Comparison of ENCODE assay signal across 17 cellular contexts in the genomic region with DNA sequence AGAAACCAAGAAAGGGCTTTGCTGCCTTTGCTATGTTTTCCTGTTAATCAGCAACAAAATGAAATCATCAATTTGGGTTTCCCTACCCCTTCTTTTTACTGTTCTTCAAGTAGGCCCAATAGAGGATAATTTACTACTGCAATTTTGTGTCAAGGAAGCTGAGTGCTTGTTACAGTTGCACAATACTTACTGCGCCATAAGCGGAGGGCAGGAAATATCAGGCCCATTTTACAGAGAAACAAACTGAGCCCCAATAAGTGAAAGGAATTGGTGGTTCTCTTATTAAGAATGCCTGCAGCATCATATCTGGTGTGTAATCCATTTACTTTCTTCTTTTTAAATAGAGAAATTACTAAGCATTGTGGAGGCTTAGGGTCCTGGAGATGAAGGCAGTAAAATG. TPM values are rescaled to one million over a fixed set of nuclear protein-coding genes. Genes with fewer than 3 reads are reported as not detected.
DNase-seq lines count a peak whose midpoint lies in the region; ATAC-seq, FAIRE-seq and TF ChIP-seq lines count a peak whose summit lies in the region.
"Had no signal": no experiment of that assay in that cellular context is flagged by ENCODE, and none has a peak within 500 bp of the region (broad histone marks: within the 10 kb centered on the region; RNA-seq: fewer than 3 reads in every experiment).

No MANE protein-coding gene starts in this region.

- no peaks in the 10 kb centered on the region for H3K36me3 Mint-ChIP-seq in activated CD4-positive, alpha-beta T cell treated with anti-CD3 and anti-CD28 coated beads, Interleukin-2, amount 10 ng/mL, durations not matched to agents 24 days and 14 days (ENCODE audit: low read depth)
- H3K36me3 Mint-ChIP-seq in CD8-positive, alpha-beta T cell, result peaks cover 3% of the 10 kb centered on the region
- H3K36me3 Mint-ChIP-seq in stimulated activated effector memory CD8-positive, alpha-beta T cell treated with anti-CD3 and anti-CD28 coated beads, Interleukin-12 subunit alpha, Interleukin-12 subunit beta, amount 100 ng/mL, for 72 hours, result no peaks in the 10 kb centered on the region

- CTCF ChIA-PET in CD8-positive, alpha-beta T cell (lab: Charles Lee), result interaction anchor here (1.0 to 25.2 kb wide), 4 partner anchors 11 to 490 kb away, joined by 3 to 347 read pairs (median 12); no protein-coding TSS in a partner anchor
- CTCF ChIA-PET in K562 (lab: Yijun Ruan, JAX; ENCODE audit: low intra/inter-chr PET ratio), result no interaction called here

- no peaks in the 10 kb centered on the region for H3K9me3 Mint-ChIP-seq in activated CD4-positive, alpha-beta T cell treated with anti-CD3 and anti-CD28 coated beads, Interleukin-2, amount 10 ng/mL, durations not matched to agents 24 days and 14 days
- no peaks in the 10 kb centered on the region for H3K9me3 Mint-ChIP-seq in CD8-positive, alpha-beta T cell
- H3K9me3 Mint-ChIP-seq in stimulated activated effector memory CD8-positive, alpha-beta T cell treated with anti-CD3 and anti-CD28 coated beads, Interleukin-12 subunit alpha, Interleukin-12 subunit beta, amount 100 ng/mL, for 72 hours, result no peaks in the 10 kb centered on the region

- no peaks in the 10 kb centered on the region for H3K79me2 ChIP-seq in K562 (ENCODE audit: control insufficient read depth, insufficient read depth, low read length)

- no peak for TF ChIP-seq POLR2A in K562 (conservative IDR thresholded peaks at IDR 0.05)

- no peak for TF ChIP-seq RAD21 in K562 (CRISPR knock-in tag; conservative IDR thresholded peaks at IDR 0.05 in 1 of 2, IDR thresholded peaks at IDR 0.05 in 1 of 2)

- no peaks in the 10 kb centered on the region for H4K20me1 ChIP-seq in K562 (replicated peaks; ENCODE audit: control insufficient read depth, insufficient read depth, low read length)

- peaks cover 51% of the 10 kb centered on the region for H3K4me1 Mint-ChIP-seq in activated CD4-positive, alpha-beta T cell treated with anti-CD3 and anti-CD28 coated beads, Interleukin-2, amount 10 ng/mL, durations not matched to agents 24 days and 14 days
- peaks cover 59% of the 10 kb centered on the region for H3K4me1 Mint-ChIP-seq in CD8-positive, alpha-beta T cell (ENCODE audit: low read depth)
- H3K4me1 Mint-ChIP-seq in stimulated activated effector memory CD8-positive, alpha-beta T cell treated with anti-CD3 and anti-CD28 coated beads, Interleukin-12 subunit alpha, Interleukin-12 subunit beta, amount 100 ng/mL, for 72 hours, result peaks cover 54% of the 10 kb centered on the region

- WGBS in K562 (ENCODE audit: insufficient coverage, low coverage, missing lambda C conversion rate), result 86% methylated on average over 2 of the region's 2 CpGs

- no peak for TF ChIP-seq CTCF in CD8-positive, alpha-beta T cell (IDR thresholded peaks at IDR 0.05)
- TF ChIP-seq CTCF in K562 (IDR thresholded peaks at IDR 0.05 in 2 of 3, conservative IDR thresholded peaks at IDR 0.05 in 1 of 3; ENCODE audit: insufficient read depth in 2 of 3, low read depth in 1 of 3, low read length in 3 of 3), result no peak

- H3K9me1 ChIP-seq in K562 (ENCODE audit: control insufficient read depth, insufficient read depth, low read length), result no peaks in the 10 kb centered on the region

- H3K36me3 ChIP-seq in CD8-positive, alpha-beta T cell (ENCODE audit: insufficient read depth, low read length), result no peaks in the 10 kb centered on the region
- H3K36me3 ChIP-seq in K562 (ENCODE audit: control insufficient read depth, insufficient read depth, low read length), result no peaks in the 10 kb centered on the region
- H3K36me3 ChIP-seq: SJCRH30 had no signal

- no peak for DNase-seq in activated CD4-positive, alpha-beta T cell treated with anti-CD3 and anti-CD28 coated beads, Interleukin-2, amount 10 ng/mL, durations not matched to agents 24 days and 14 days
- no peak for DNase-seq in activated CD4-positive, alpha-beta T cell treated with anti-CD3 and anti-CD28 coated beads for 48 hours
- no peak for DNase-seq in CD8-positive, alpha-beta T cell
- DNase-seq in K562 (ENCODE audit: extremely low read depth in 1 of 4, low spot score in 3 of 4) (no peak), HTR-8/SVneo (ENCODE audit: insufficient read length, low spot score) (no peak)
- DNase-seq in stimulated activated effector memory CD8-positive, alpha-beta T cell treated with anti-CD3 and anti-CD28 coated beads, Interleukin-12 subunit alpha, Interleukin-12 subunit beta, amount 100 ng/mL, for 72 hours (ENCODE audit: low spot score in 2 of 2), result no peak
- DNase-seq: C1 segment of cervical spinal cord, DMS53, NCI-H1417 treated with DMSO at 0.1 percent for 48 hours, NCI-H2029, NCI-H2171, NCI-H446 treated with DMSO at 0.1 percent for 48 hours, PC-3, SJCRH30 had no signal

- no peak overlapping the region for H3K4me2 ChIP-seq in K562 (ENCODE audit: insufficient read depth, low read length)
- H3K4me2 ChIP-seq: A549 had no signal

- H3K4me1 ChIP-seq in CD8-positive, alpha-beta T cell (ENCODE audit: insufficient read depth, low read length), result peaks cover 54% of the 10 kb centered on the region
- peaks cover 3 to 4% of the 10 kb centered on the region in 2 experiments; a peak in 2 of 5 replicates for H3K4me1 ChIP-seq in K562 (replicated peaks in 1 of 2; ENCODE audit: control insufficient read depth in 2 of 2, insufficient read depth in 2 of 2, low read length in 2 of 2)
- H3K4me1 ChIP-seq: A549 had no signal

- no peak for FAIRE-seq in K562 (lab: Jason Lieb, UNC)
- FAIRE-seq in HTR-8/SVneo (lab: Jason Lieb, UNC), result no peak
- FAIRE-seq: A549, H1 had no signal

- H3K27ac Mint-ChIP-seq in activated CD4-positive, alpha-beta T cell treated with anti-CD3 and anti-CD28 coated beads, Interleukin-2, amount 10 ng/mL, durations not matched to agents 24 days and 14 days, result peak overlapping the region; percentile 21
- H3K27ac Mint-ChIP-seq in CD8-positive, alpha-beta T cell, result peak overlapping the region; percentile 100
- peak overlapping the region; percentile 99 for H3K27ac Mint-ChIP-seq in stimulated activated effector memory CD8-positive, alpha-beta T cell treated with anti-CD3 and anti-CD28 coated beads, Interleukin-12 subunit alpha, Interleukin-12 subunit beta, amount 100 ng/mL, for 72 hours

- BruUV-seq in K562 (replicated peaks; lab: Mats Ljungman, UMichigan), result no TSS peak

- no peak for ATAC-seq in CD8-positive, alpha-beta T cell
- no peak for ATAC-seq in K562
- ATAC-seq in stimulated activated effector memory CD8-positive, alpha-beta T cell treated with anti-CD3 and anti-CD28 coated beads, Interleukin-12 subunit alpha, Interleukin-12 subunit beta, amount 100 ng/mL, for 72 hours, result no peak
- no peak for ATAC-seq in HG02938 (IDR thresholded peaks at IDR 0.05; ENCODE audit: unreplicated experiment)
- ATAC-seq: A549, PC-3 had no signal

- no peak overlapping the region for H3K9ac ChIP-seq in K562 (ENCODE audit: insufficient read depth in 1 of 2, low read depth in 2 of 2, low read length in 2 of 2)

- no peaks in the 10 kb centered on the region for H3K9me3 ChIP-seq in CD8-positive, alpha-beta T cell (ENCODE audit: low read length)
- no peaks in the 10 kb centered on the region for H3K9me3 ChIP-seq in K562 (replicated peaks; ENCODE audit: control insufficient read depth, insufficient read depth, low read depth, low read length)
- H3K9me3 ChIP-seq: A549, SJCRH30 had no signal

- no peak overlapping the region for H2AFZ ChIP-seq in K562 (ENCODE audit: low read depth, low read length)

- H3K27ac ChIP-seq in CD8-positive, alpha-beta T cell (ENCODE audit: low read depth, low read length), result no peak overlapping the region
- no peak overlapping the region for H3K27ac ChIP-seq in K562 (ENCODE audit: extremely low read depth, low read depth, low read length)
- H3K27ac ChIP-seq: A549, SJCRH30 had no signal

- H3K27me3 ChIP-seq in CD8-positive, alpha-beta T cell (ENCODE audit: insufficient read depth, low read length), result no peaks in the 10 kb centered on the region
- H3K27me3 ChIP-seq in K562 (ENCODE audit: control insufficient read depth in 2 of 2, insufficient read depth in 2 of 2, low read length in 2 of 2), result peaks cover 0 to 14% of the 10 kb centered on the region in 2 experiments; a peak in 3 of 5 replicates

- no peak overlapping the region for H3K4me3 ChIP-seq in CD8-positive, alpha-beta T cell (ENCODE audit: low read depth, low read length)
- H3K4me3 ChIP-seq in K562, result no peak overlapping the region
- H3K4me3 ChIP-seq: A549, SJCRH30 had no signal

- no peak overlapping the region for H3K4me3 Mint-ChIP-seq in activated CD4-positive, alpha-beta T cell treated with anti-CD3 and anti-CD28 coated beads, Interleukin-2, amount 10 ng/mL, durations not matched to agents 24 days and 14 days
- no peak overlapping the region for H3K4me3 Mint-ChIP-seq in CD8-positive, alpha-beta T cell
- no peak overlapping the region for H3K4me3 Mint-ChIP-seq in stimulated activated effector memory CD8-positive, alpha-beta T cell treated with anti-CD3 and anti-CD28 coated beads, Interleukin-12 subunit alpha, Interleukin-12 subunit beta, amount 100 ng/mL, for 72 hours

- in situ Hi-C loops in K562 (cut with MboI), result no loop called here

- H3K27me3 Mint-ChIP-seq in activated CD4-positive, alpha-beta T cell treated with anti-CD3 and anti-CD28 coated beads, Interleukin-2, amount 10 ng/mL, durations not matched to agents 24 days and 14 days, result no peaks in the 10 kb centered on the region
- no peaks in the 10 kb centered on the region for H3K27me3 Mint-ChIP-seq in CD8-positive, alpha-beta T cell (ENCODE audit: low read depth)

- intact Hi-C loops in activated CD4-positive, alpha-beta T cell treated with anti-CD3 and anti-CD28 coated beads, Interleukin-2, amount 10 ng/mL, durations not matched to agents 24 days and 14 days (cut with micrococcal nuclease), result no loop called here
- intact Hi-C loops in CD8-positive, alpha-beta T cell (cut with DNase I, micrococcal nuclease), result loop anchor here in 1 of 2 experiments (5.0 kb wide), 1 partner anchor 55 kb away; no protein-coding TSS in a partner anchor
- intact Hi-C loops in K562 (cut with micrococcal nuclease), result no loop called here

- POLR2A ChIA-PET in CD8-positive, alpha-beta T cell (lab: Charles Lee), result interaction anchor here (1.1 to 5.9 kb wide), 4 partner anchors 11 to 76 kb away, joined by 3 to 54 read pairs (median 4); partner anchors contain the start of genes LBH and YPEL5
- POLR2A ChIA-PET in K562 (lab: Yijun Ruan, JAX), result interaction anchor here (0.6 to 1.3 kb wide), 4 partner anchors 9 to 401 kb away, joined by 3 to 5 read pairs (median 4); partner anchors contain the start of gene LBH

- no peak for TF ChIP-seq EP300 in K562 (IDR thresholded peaks at IDR 0.05; ENCODE audit: low read length)

RNA-seq across cellular contexts. Expression of gene LBH, which starts 9.3 kb away (rescaled TPM):
- total RNA-seq in activated CD4-positive, alpha-beta T cell treated with anti-CD3 and anti-CD28 coated beads, Interleukin-2, amount 10 ng/mL, durations not matched to agents 24 days and 14 days, result 176 and 184 TPM in 2 replicates
- total RNA-seq in CD8-positive, alpha-beta T cell, result 100 to 1,000 TPM; 127 to 133 TPM
- total RNA-seq in K562 (2011; cell fraction: chromatin; rRNA removed; ENCODE audit: low replicate concordance), result 4.1 and 9.5 TPM in 2 replicates
- total RNA-seq in K562 (2011; cell fraction: nucleolus; rRNA removed), result 14.5 and 15.2 TPM in 2 replicates
- 8.9 and 11.3 TPM in 2 replicates for total RNA-seq in K562 (2011; cell fraction: nucleoplasm; rRNA removed)
- total RNA-seq in K562 (2014; rRNA removed) (7.4 and 23.5 TPM in 2 replicates), K562 (2014; rRNA removed; fragmentation: Illumina TruSeq; extraction: Trizol) (5.7 and 6.0 TPM in 2 replicates), K562 (2015; rRNA removed; fragmentation: Illumina TruSeq; extraction: Trizol) (4.6 and 7.3 TPM in 2 replicates), K562 (2021) (9.5 and 12.1 TPM in 2 replicates)
- polyA plus RNA-seq in K562 (2011; rRNA removed) (8.2 and 9.5 TPM in 2 replicates), K562 (2014; fragmentation: Illumina TruSeq; extraction: Trizol) (8.1 TPM in 2 replicates), K562 (2014; fragmentation: Nextera tagmentation; extraction: Ambion mirVana) (1 to 10 TPM; 3.1 to 5.9 TPM), K562 (2014; rRNA removed) (9.4 and 13.4 TPM in 2 replicates)
- 13.7 and 24.2 TPM in 2 replicates for polyA plus RNA-seq in K562 (2011; cell fraction: cytosol; rRNA removed)
- 4.1 and 4.6 TPM in 2 replicates for polyA plus RNA-seq in K562 (2011; cell fraction: nucleus; rRNA removed)
- 6.0 and 6.2 TPM in 2 replicates for polyA plus RNA-seq in K562 (2012)
- 10.9 and 13.0 TPM in 2 replicates for polyA minus RNA-seq in K562 (2011; rRNA and poly(A)+ RNA removed)
- 5.6 and 12.1 TPM in 2 replicates for polyA minus RNA-seq in K562 (2011; cell fraction: cytosol; rRNA and poly(A)+ RNA removed)
- 7.7 and 15.4 TPM in 2 replicates for polyA minus RNA-seq in K562 (2011; cell fraction: nucleus; rRNA and poly(A)+ RNA removed)

Comparison
In these comparisons a context has a peak if more than half of its experiments do, and no peak if none do; other contexts are left out.
1. H3K27ac Mint-ChIP-seq: peak in every context shown above with its lines; median percentile 100 in CD8-positive, alpha-beta T cell; 99 in stimulated activated effector memory CD8-positive, alpha-beta T cell treated with anti-CD3 and anti-CD28 coated beads, Interleukin-12 subunit alpha, Interleukin-12 subunit beta, amount 100 ng/mL, for 72 hours; 21 in activated CD4-positive, alpha-beta T cell treated with anti-CD3 and anti-CD28 coated beads, Interleukin-2, amount 10 ng/mL, durations not matched to agents 24 days and 14 days.